8 cellular contexts compared by ENCODE assay signal in the genomic region with DNA sequence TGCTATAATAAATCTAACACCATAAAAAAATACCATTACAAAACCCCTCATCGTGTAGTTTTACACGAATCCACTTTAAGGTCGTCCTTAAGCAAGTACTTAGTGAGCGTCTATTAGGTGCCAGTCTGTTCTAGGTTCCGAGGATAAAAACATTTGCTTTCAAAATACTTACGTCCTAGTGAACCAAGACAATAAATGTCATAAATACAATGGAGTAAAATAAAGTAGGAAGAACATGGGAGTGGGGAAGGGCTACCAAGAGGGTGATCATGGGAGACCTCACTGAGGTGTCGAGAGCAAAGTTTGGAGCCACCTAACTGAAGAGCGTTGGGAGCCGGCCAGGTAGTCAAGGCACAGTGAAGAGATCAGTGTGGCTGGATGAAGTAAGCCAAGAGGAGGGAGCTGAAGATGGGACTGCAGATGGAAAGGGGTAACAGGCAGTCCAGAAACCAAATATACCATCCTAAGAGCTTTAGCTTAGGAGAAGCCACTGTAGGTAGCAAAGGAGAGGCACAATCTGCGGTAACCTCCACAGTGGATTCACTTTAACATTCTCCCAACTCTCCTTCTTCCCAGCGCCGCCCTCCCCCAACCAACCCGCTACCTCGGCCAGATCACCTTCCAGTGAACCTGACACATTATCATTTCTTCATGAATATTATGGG. TPM values are rescaled to one million over a fixed set of nuclear protein-coding genes. Genes with fewer than 3 reads are reported as not detected.
DNase-seq lines count a peak whose midpoint lies in the region; ATAC-seq, FAIRE-seq and TF ChIP-seq lines count a peak whose summit lies in the region.

No MANE protein-coding gene starts in this region.

- peaks cover 9% of the 10 kb centered on the region for H3K36me3 Mint-ChIP-seq in activated naive CD4-positive, alpha-beta T cell treated with anti-CD3 and anti-CD28 coated beads for 36 hours (ENCODE audit: low read depth)
- H3K36me3 Mint-ChIP-seq in chondrocyte (ENCODE audit: low read depth) = peaks cover 5% of the 10 kb centered on the region

- H3K9ac ChIP-seq in mesendoderm (ENCODE audit: low read length) = peak overlapping the region; percentile 96

- intact Hi-C loops in activated naive CD4-positive, alpha-beta T cell treated with anti-CD3 and anti-CD28 coated beads for 36 hours (cut with micrococcal nuclease) = loop anchor here (5.0 kb wide), 1 partner anchor 240 kb away; no protein-coding TSS in a partner anchor

- DNase-seq in activated naive CD4-positive, alpha-beta T cell treated with anti-CD3 and anti-CD28 coated beads for 36 hours = no peak
- DNase-seq in activated naive CD4-positive, alpha-beta T cell (lab: John Stamatoyannopoulos, UW) = no peak
- DNase-seq in NAMALWA (ENCODE audit: low spot score) (peak; percentile 46), chondrocyte (ENCODE audit: low spot score) (no peak), mesendoderm (peak; percentile 27), RCC 7860 (ENCODE audit: low spot score) (no peak)

- no peak overlapping the region for H3K23ac ChIP-seq in mesendoderm (ENCODE audit: low read length)

- no peak overlapping the region for H3K4ac ChIP-seq in mesendoderm (ENCODE audit: low read depth, low read length)

- no CpG with 5 or more reads among the region's 14 CpGs for whole genome bisulfite sequencing in mesendoderm (ENCODE audit: extremely low coverage, insufficient coverage, low lambda C conversion rate)

- H3K27ac ChIP-seq in mesendoderm (ENCODE audit: low read depth, low read length) = no peak overlapping the region

- peak overlapping the region; percentile 97 for H3K56ac ChIP-seq in mesendoderm (ENCODE audit: low read length)

- no peak overlapping the region for H2AK5ac ChIP-seq in mesendoderm (ENCODE audit: low read length)

- peaks cover 18% of the 10 kb centered on the region for H3K79me2 ChIP-seq in mesendoderm (ENCODE audit: control insufficient read depth, insufficient read depth, low read length)

- H3K4me3 Mint-ChIP-seq in activated naive CD4-positive, alpha-beta T cell treated with anti-CD3 and anti-CD28 coated beads for 36 hours = peak overlapping the region; percentile 99
- peak overlapping the region; percentile 89 for H3K4me3 Mint-ChIP-seq in chondrocyte (ENCODE audit: unreplicated experiment)

- no peaks in the 10 kb centered on the region for H3K27me3 Mint-ChIP-seq in activated naive CD4-positive, alpha-beta T cell treated with anti-CD3 and anti-CD28 coated beads for 36 hours (ENCODE audit: low read depth)
- no peaks in the 10 kb centered on the region for H3K27me3 Mint-ChIP-seq in chondrocyte (ENCODE audit: low read depth)

- CTCF ChIA-PET in activated naive CD4-positive, alpha-beta T cell treated with anti-CD3 and anti-CD28 coated beads for 36 hours (lab: Charles Lee) = no interaction called here

- no peak overlapping the region for H4K5ac ChIP-seq in mesendoderm (ENCODE audit: low read length)

- H3K27me3 ChIP-seq in mesendoderm (ENCODE audit: insufficient read depth, low read length, poor library complexity) = no peaks in the 10 kb centered on the region

- H3K27ac Mint-ChIP-seq in activated naive CD4-positive, alpha-beta T cell treated with anti-CD3 and anti-CD28 coated beads for 36 hours = peak overlapping the region; percentile 97
- peak overlapping the region; percentile 99 for H3K27ac Mint-ChIP-seq in chondrocyte (ENCODE audit: unreplicated experiment)

- no peak for FAIRE-seq in RCC 7860 (lab: Jason Lieb, UNC)

- H3K79me1 ChIP-seq in mesendoderm (ENCODE audit: low read length) = peaks cover 9% of the 10 kb centered on the region

- peak overlapping the region; percentile 100 for H3K4me3 ChIP-seq in mesendoderm (ENCODE audit: low read length)

- no peak overlapping the region for H2BK15ac ChIP-seq in mesendoderm (replicated peaks; ENCODE audit: low read depth)

- H3K4me1 ChIP-seq in mesendoderm (ENCODE audit: control insufficient read depth, low read depth, low read length) = peaks cover 2% of the 10 kb centered on the region

- peaks cover 55% of the 10 kb centered on the region for H3K4me1 Mint-ChIP-seq in activated naive CD4-positive, alpha-beta T cell treated with anti-CD3 and anti-CD28 coated beads for 36 hours (ENCODE audit: low read depth)
- peaks cover 24% of the 10 kb centered on the region for H3K4me1 Mint-ChIP-seq in chondrocyte (ENCODE audit: low read depth)

- H4K8ac ChIP-seq in mesendoderm (ENCODE audit: low read depth, low read length) = no peak overlapping the region

- TF ChIP-seq CTCF in chondrocyte (IDR thresholded peaks at IDR 0.05) = no peak

- ATAC-seq in HG02588 (IDR thresholded peaks at IDR 0.05; ENCODE audit: unreplicated experiment) (no peak), GM19328 (IDR thresholded peaks at IDR 0.05; ENCODE audit: unreplicated experiment) (no peak)

- no peak overlapping the region for H2BK5ac ChIP-seq in mesendoderm (ENCODE audit: low read length)

- no peak overlapping the region for H2BK120ac ChIP-seq in mesendoderm (ENCODE audit: low read depth, low read length)

- H3K9me3 Mint-ChIP-seq in activated naive CD4-positive, alpha-beta T cell treated with anti-CD3 and anti-CD28 coated beads for 36 hours = no peaks in the 10 kb centered on the region
- H3K9me3 Mint-ChIP-seq in chondrocyte (ENCODE audit: low read depth) = no peaks in the 10 kb centered on the region

- no peak overlapping the region for H3K18ac ChIP-seq in mesendoderm (ENCODE audit: low read length)

- H3K36me3 ChIP-seq in mesendoderm (ENCODE audit: control insufficient read depth, insufficient read depth, low read length) = no peaks in the 10 kb centered on the region

- peak overlapping the region; percentile 84 for H3K4me2 ChIP-seq in mesendoderm (ENCODE audit: low read length)

RNA-seq across cellular contexts. Expression of gene LTN1, which starts 0.7 kb away (rescaled TPM):
- 10 to 100 TPM; 18.5 to 21.2 TPM for total RNA-seq in activated naive CD4-positive, alpha-beta T cell treated with anti-CD3 and anti-CD28 coated beads for 36 hours
- 19.8 to 26.1 TPM (median 22.0 TPM) in 3 replicates for total RNA-seq in chondrocyte
- 10.4 TPM for polyA plus RNA-seq in mesendoderm (2013, experiment 1 of 2)
- 10.3 TPM for polyA plus RNA-seq in mesendoderm (2013, experiment 2 of 2)

RNA-seq across cellular contexts. Expression of gene RWDD2B, which starts 27.2 kb away (rescaled TPM):
- 10 to 100 TPM; 14.1 to 14.6 TPM for total RNA-seq in activated naive CD4-positive, alpha-beta T cell treated with anti-CD3 and anti-CD28 coated beads for 36 hours
- total RNA-seq in chondrocyte = 8.8 to 11.0 TPM (median 10.7 TPM) in 3 replicates
- polyA plus RNA-seq in mesendoderm (2013, experiment 1 of 2) = 3.0 TPM
- polyA plus RNA-seq in mesendoderm (2013, experiment 2 of 2) = 2.8 TPM

RNA-seq across cellular contexts. Expression of gene USP16, which starts 32.5 kb away (rescaled TPM):
- 10 to 100 TPM; 36.1 to 36.7 TPM for total RNA-seq in activated naive CD4-positive, alpha-beta T cell treated with anti-CD3 and anti-CD28 coated beads for 36 hours
- total RNA-seq in chondrocyte = 20.9 to 27.0 TPM (median 22.5 TPM) in 3 replicates
- polyA plus RNA-seq in mesendoderm (2013, experiment 1 of 2) = 28.7 TPM
- 28.7 TPM for polyA plus RNA-seq in mesendoderm (2013, experiment 2 of 2)

Comparison
In these comparisons a context has a peak if more than half of its experiments do, and no peak if none do; other contexts are left out.
1. DNase-seq: peak in NAMALWA (single experiment) and mesendoderm (single experiment); none in activated naive CD4-positive, alpha-beta T cell treated with anti-CD3 and anti-CD28 coated beads for 36 hours (single experiment), activated naive CD4-positive, alpha-beta T cell (0 of 4), chondrocyte (single experiment) and RCC 7860 (single experiment).